15 cellular contexts compared by ENCODE assay signal in genomic region chr9:107693620-107694326, GRCh38.
DNase-seq lines count a peak whose midpoint lies in the region; ATAC-seq and TF ChIP-seq lines count a peak whose summit lies in the region.
"Had no signal": no experiment of that assay in that cellular context is flagged by ENCODE, and none has a peak within 500 bp of the region (broad histone marks: within the 10 kb centered on the region; RNA-seq: fewer than 3 reads in every experiment).

No MANE protein-coding gene starts in this region.

- no peaks in the 10 kb centered on the region for H3K9me3 Mint-ChIP-seq in activated CD8-positive, alpha-beta memory T cell treated with anti-CD3 and anti-CD28 coated beads, Interleukin-2, amount 10 ng/mL, durations not matched to agents 7 days and 5 days (ENCODE audit: low read depth)
- H3K9me3 Mint-ChIP-seq: activated T-helper 1 cell treated with anti-CD3 and anti-CD28 coated beads, Interleukin-12 subunit alpha, Interleukin-12 subunit beta, Interleukin-2, Interleukin-4 antibody, amounts not matched to agents 30 ng/mL and 10 ng/mL and 1 ng/mL, durations not matched to agents 14 hours and 24 hours and 36 hours had no signal

- CTCF ChIA-PET in HEK293 (lab: Yijun Ruan, JAX): interaction anchor here (1.1 kb wide), 1 partner anchor 210 kb away, joined by 4 read pairs; no protein-coding TSS in a partner anchor
- CTCF ChIA-PET in activated CD8-positive, alpha-beta memory T cell treated with anti-CD3 and anti-CD28 coated beads, Interleukin-2, amount 10 ng/mL, durations not matched to agents 7 days and 5 days (lab: Charles Lee): no interaction called here

- no peaks in the 10 kb centered on the region for H3K4me1 Mint-ChIP-seq in activated CD8-positive, alpha-beta memory T cell treated with anti-CD3 and anti-CD28 coated beads, Interleukin-2, amount 10 ng/mL, durations not matched to agents 7 days and 5 days

- no peaks in the 10 kb centered on the region for H3K27me3 Mint-ChIP-seq in activated CD8-positive, alpha-beta memory T cell treated with anti-CD3 and anti-CD28 coated beads, Interleukin-2, amount 10 ng/mL, durations not matched to agents 7 days and 5 days
- H3K27me3 Mint-ChIP-seq: dendritic cell treated with granulocyte-macrophage colony-stimulating factor and Interleukin-4, amounts not matched to agents 40 ng/mL and 50 ng/mL, for 4 days had no signal

- H3K36me3 Mint-ChIP-seq in activated CD8-positive, alpha-beta memory T cell treated with anti-CD3 and anti-CD28 coated beads, Interleukin-2, amount 10 ng/mL, durations not matched to agents 7 days and 5 days: no peaks in the 10 kb centered on the region

- no peaks in the 10 kb centered on the region for H3K9me3 ChIP-seq in HEK293 (ENCODE audit: control insufficient read depth, insufficient read depth, low read depth, low read length)

- H3K4me1 ChIP-seq in HEK293 (ENCODE audit: control insufficient read depth, insufficient read depth, low read length): no peaks in the 10 kb centered on the region
- H3K4me1 ChIP-seq: esophagus muscularis mucosa, transverse colon had no signal

- no peak for ATAC-seq in activated CD8-positive, alpha-beta memory T cell treated with anti-CD3 and anti-CD28 coated beads, Interleukin-2, amount 10 ng/mL, durations not matched to agents 7 days and 5 days

- H3K27ac ChIP-seq in HEK293 (ENCODE audit: extremely low read depth, low read depth, low read length): no peak overlapping the region
- H3K27ac ChIP-seq: esophagus muscularis mucosa, transverse colon had no signal

- H3K27ac Mint-ChIP-seq in activated CD8-positive, alpha-beta memory T cell treated with anti-CD3 and anti-CD28 coated beads, Interleukin-2, amount 10 ng/mL, durations not matched to agents 7 days and 5 days: no peak overlapping the region
- H3K27ac Mint-ChIP-seq: activated T-helper 1 cell treated with anti-CD3 and anti-CD28 coated beads, Interleukin-12 subunit alpha, Interleukin-12 subunit beta, Interleukin-2, Interleukin-4 antibody, amounts not matched to agents 30 ng/mL and 10 ng/mL and 1 ng/mL, durations not matched to agents 14 hours and 24 hours and 36 hours had no signal

- POLR2A ChIA-PET in HEK293 (lab: Yijun Ruan, JAX): no interaction called here

- DNase-seq in AG08396 (ENCODE audit: low spot score): peak; percentile 37
- peak; percentile 53 for DNase-seq in astrocyte of the hippocampus (ENCODE audit: low read depth, low spot score)
- DNase-seq in hepatic stellate cell (ENCODE audit: low spot score): peak; percentile 19
- DNase-seq in OCI-M1 (lab: John Stamatoyannopoulos, UW): no peak
- DNase-seq in H4 (ENCODE audit: low spot score): no peak
- DNase-seq in activated CD8-positive, alpha-beta memory T cell treated with anti-CD3 and anti-CD28 coated beads, Interleukin-2, amount 10 ng/mL, durations not matched to agents 7 days and 5 days: no peak
- no peak for DNase-seq in NCI-H446 treated with DMSO at 0.1 percent for 48 hours (lab: John Stamatoyannopoulos, UW)
- DNase-seq: amniotic stem cell, COR-L47, MV-4-11, transverse colon had no signal

- H3K4me3 ChIP-seq in HEK293 (ENCODE audit: low read depth, low read length): no peak overlapping the region
- H3K4me3 ChIP-seq: esophagus muscularis mucosa, transverse colon had no signal

- no peak for TF ChIP-seq CTCF in HEK293 (tag by site-specific recombination; IDR thresholded peaks at IDR 0.05)

- H3K4me3 Mint-ChIP-seq in activated CD8-positive, alpha-beta memory T cell treated with anti-CD3 and anti-CD28 coated beads, Interleukin-2, amount 10 ng/mL, durations not matched to agents 7 days and 5 days: no peak overlapping the region
- H3K4me3 Mint-ChIP-seq: activated T-helper 1 cell treated with anti-CD3 and anti-CD28 coated beads, Interleukin-12 subunit alpha, Interleukin-12 subunit beta, Interleukin-2, Interleukin-4 antibody, amounts not matched to agents 30 ng/mL and 10 ng/mL and 1 ng/mL, durations not matched to agents 14 hours and 24 hours and 36 hours; dendritic cell treated with granulocyte-macrophage colony-stimulating factor and Interleukin-4, amounts not matched to agents 40 ng/mL and 50 ng/mL, for 4 days had no signal

- H3K36me3 ChIP-seq in HEK293 (ENCODE audit: control insufficient read depth in 2 of 2, insufficient read depth in 1 of 2, low read length in 2 of 2): no peaks in the 10 kb centered on the region
- H3K36me3 ChIP-seq: esophagus muscularis mucosa, transverse colon had no signal

TF ChIP-seq in HEK293, 187 proteins besides CTCF, POLR2A, EP300 and RAD21:
- TF ChIP-seq REST (tag by site-specific recombination; IDR thresholded peaks at IDR 0.05) (peak; percentile 26; the same call in 1 of the 2 replicates), ZSCAN23 (tag by site-specific recombination; IDR thresholded peaks at IDR 0.05) (no peak)
TF ChIP-seq in HEK293: peak in this region for 1.

Comparison
In these comparisons a context has a peak if more than half of its experiments do, and no peak if none do; other contexts are left out.
1. DNase-seq: peak in AG08396 (single experiment), astrocyte of the hippocampus (single experiment) and hepatic stellate cell (single experiment); none in OCI-M1 (single experiment), H4 (single experiment), activated CD8-positive, alpha-beta memory T cell treated with anti-CD3 and anti-CD28 coated beads, Interleukin-2, amount 10 ng/mL, durations not matched to agents 7 days and 5 days (single experiment) and NCI-H446 treated with DMSO at 0.1 percent for 48 hours (single experiment).